Comparison of ENCODE assay signal across 8 cellular contexts in the genomic region with DNA sequence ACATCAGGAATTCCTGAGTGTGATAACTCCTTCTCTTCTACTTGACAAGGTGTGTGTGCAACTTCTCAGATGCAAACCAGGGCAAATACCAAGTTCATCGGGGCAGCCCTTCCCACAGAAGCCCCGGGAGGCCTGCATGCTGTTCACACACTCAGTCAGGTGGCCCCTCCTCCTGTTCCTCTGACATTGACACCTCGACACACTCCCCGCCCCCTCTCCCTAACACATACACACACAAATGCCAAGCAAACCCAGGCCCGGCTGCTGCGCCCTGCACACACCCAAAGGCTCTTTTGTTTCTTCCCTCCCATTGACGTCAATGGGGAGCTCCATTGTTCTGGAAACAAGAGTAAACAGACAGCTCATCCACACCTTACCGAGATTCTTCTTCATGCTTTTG. TPM values are rescaled to one million over a fixed set of nuclear protein-coding genes. Genes with fewer than 3 reads are reported as not detected.
ATAC-seq and TF ChIP-seq lines count a peak whose summit lies in the region.

No MANE protein-coding gene starts in this region.

- TF ChIP-seq EP300 in Ishikawa (IDR thresholded peaks at IDR 0.05; ENCODE audit: borderline replicate concordance) = peak; percentile 66

- H3K36me3 ChIP-seq in muscle layer of duodenum (ENCODE audit: control insufficient read depth in 1 of 2, insufficient read depth in 2 of 2, low read length in 2 of 2) = peaks cover 0 to 14% of the 10 kb centered on the region in 2 donors

- H3K4me1 ChIP-seq in muscle layer of duodenum (ENCODE audit: control insufficient read depth in 1 of 2, insufficient read depth in 2 of 2, low read length in 2 of 2) = peaks cover 25 to 32% of the 10 kb centered on the region in 2 donors

- no peaks in the 10 kb centered on the region for H3K27me3 ChIP-seq in muscle layer of duodenum (ENCODE audit: low read depth, low read length)

- ATAC-seq in HG02610 (IDR thresholded peaks at IDR 0.05; ENCODE audit: unreplicated experiment) = no peak
- no peak for ATAC-seq in GM19467 (IDR thresholded peaks at IDR 0.05; ENCODE audit: unreplicated experiment)
- no peak for ATAC-seq in GM18907 (IDR thresholded peaks at IDR 0.05; ENCODE audit: unreplicated experiment)
- ATAC-seq in HG03039 (IDR thresholded peaks at IDR 0.05; ENCODE audit: unreplicated experiment) = no peak

- H3K27ac ChIP-seq in cingulate gyrus (ENCODE audit: low read depth, low read length) = peak overlapping the region; percentile 29
- H3K27ac ChIP-seq in muscle layer of duodenum (ENCODE audit: low read length) = peak overlapping the region; percentile 83

- no peak for TF ChIP-seq RAD21 in Ishikawa (IDR thresholded peaks at IDR 0.05; ENCODE audit: low read depth)

- H3K4me3 ChIP-seq in muscle layer of duodenum (ENCODE audit: low read depth in 1 of 2, low read length in 2 of 2) = peak overlapping the region in 1 of 2 donors; percentile 60

- no peaks in the 10 kb centered on the region for H3K9me3 ChIP-seq in muscle layer of duodenum (ENCODE audit: control insufficient read depth in 1 of 2, low read length in 2 of 2)

TF ChIP-seq in Ishikawa, 13 proteins besides CTCF, POLR2A, EP300 and RAD21:
- TF ChIP-seq EGR1 (IDR thresholded peaks at IDR 0.05) (no peak), TAF1 (IDR thresholded peaks at IDR 0.05; ENCODE audit: low read depth) (no peak), TCF12 (IDR thresholded peaks at IDR 0.05; ENCODE audit: low read depth) (peak; percentile 76; the same call in 1 of the 2 replicates), CEBPB (IDR thresholded peaks at IDR 0.05) (no peak), FOXM1 (IDR thresholded peaks at IDR 0.05; ENCODE audit: borderline replicate concordance, low read depth) (no peak), YY1 (IDR thresholded peaks at IDR 0.05; ENCODE audit: low read depth) (no peak), REST (IDR thresholded peaks at IDR 0.05; ENCODE audit: low read depth) (no peak), NFIC (IDR thresholded peaks at IDR 0.05) (0 out of 2 replicates have a peak, but pooled peaks have one; percentile 28), ZBTB7A (IDR thresholded peaks at IDR 0.05; ENCODE audit: low read depth) (no peak), TEAD4 (IDR thresholded peaks at IDR 0.05) (peak; percentile 58), CREB1 (IDR thresholded peaks at IDR 0.05; ENCODE audit: low read depth) (peak; percentile 54; the same call in 1 of the 2 replicates)
- TF ChIP-seq, protein P1, sequence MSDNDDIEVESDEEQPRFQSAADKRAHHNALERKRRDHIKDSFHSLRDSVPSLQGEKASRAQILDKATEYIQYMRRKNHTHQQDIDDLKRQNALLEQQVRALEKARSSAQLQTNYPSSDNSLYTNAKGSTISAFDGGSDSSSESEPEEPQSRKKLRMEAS (IDR thresholded peaks at IDR 0.05) = peak; percentile 78
- TF ChIP-seq, protein P2, sequence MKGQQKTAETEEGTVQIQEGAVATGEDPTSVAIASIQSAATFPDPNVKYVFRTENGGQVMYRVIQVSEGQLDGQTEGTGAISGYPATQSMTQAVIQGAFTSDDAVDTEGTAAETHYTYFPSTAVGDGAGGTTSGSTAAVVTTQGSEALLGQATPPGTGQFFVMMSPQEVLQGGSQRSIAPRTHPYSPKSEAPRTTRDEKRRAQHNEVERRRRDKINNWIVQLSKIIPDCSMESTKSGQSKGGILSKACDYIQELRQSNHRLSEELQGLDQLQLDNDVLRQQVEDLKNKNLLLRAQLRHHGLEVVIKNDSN (IDR thresholded peaks at IDR 0.05) = peak; percentile 66

TF ChIP-seq in PFSK-1, 5 proteins besides CTCF, POLR2A, EP300 and RAD21:
- TF ChIP-seq REST (IDR thresholded peaks at IDR 0.05; ENCODE audit: insufficient read depth in 1 of 2, low read depth in 2 of 2, low read length in 2 of 2) = no peak
- peak; percentile 96 for TF ChIP-seq SIN3A (IDR thresholded peaks at IDR 0.05; ENCODE audit: borderline replicate concordance, insufficient read depth, low read length)
- TF ChIP-seq TAF1 (IDR thresholded peaks at IDR 0.05; ENCODE audit: borderline replicate concordance, insufficient read depth, low read length) = no peak
- no peak for TF ChIP-seq FOXP2 (optimal IDR thresholded peaks at IDR 0.05; ENCODE audit: borderline replicate concordance, extremely low read depth, extremely low read length, insufficient read depth)
- TF ChIP-seq POLR2AphosphoS5 (IDR thresholded peaks at IDR 0.05; ENCODE audit: low read depth, low read length) = peak; percentile 80

RNA-seq across cellular contexts. Expression of gene PER2, which starts 1.7 kb away (rescaled TPM):
- 23.7 TPM for polyA plus RNA-seq in PFSK-1 (2012; ENCODE audit: insufficient read length, low read depth)

RNA-seq across cellular contexts. Expression of gene TRAF3IP1, which starts 30.2 kb away (rescaled TPM):
- 30.7 TPM for polyA plus RNA-seq in PFSK-1 (2012; ENCODE audit: insufficient read length, low read depth)

RNA-seq across cellular contexts. Expression of gene HES6, which starts 50.2 kb away (rescaled TPM):
- 170 TPM for polyA plus RNA-seq in PFSK-1 (2012; ENCODE audit: insufficient read length, low read depth)
